Comparison of ENCODE assay signal across 8 cellular contexts in the genomic region with DNA sequence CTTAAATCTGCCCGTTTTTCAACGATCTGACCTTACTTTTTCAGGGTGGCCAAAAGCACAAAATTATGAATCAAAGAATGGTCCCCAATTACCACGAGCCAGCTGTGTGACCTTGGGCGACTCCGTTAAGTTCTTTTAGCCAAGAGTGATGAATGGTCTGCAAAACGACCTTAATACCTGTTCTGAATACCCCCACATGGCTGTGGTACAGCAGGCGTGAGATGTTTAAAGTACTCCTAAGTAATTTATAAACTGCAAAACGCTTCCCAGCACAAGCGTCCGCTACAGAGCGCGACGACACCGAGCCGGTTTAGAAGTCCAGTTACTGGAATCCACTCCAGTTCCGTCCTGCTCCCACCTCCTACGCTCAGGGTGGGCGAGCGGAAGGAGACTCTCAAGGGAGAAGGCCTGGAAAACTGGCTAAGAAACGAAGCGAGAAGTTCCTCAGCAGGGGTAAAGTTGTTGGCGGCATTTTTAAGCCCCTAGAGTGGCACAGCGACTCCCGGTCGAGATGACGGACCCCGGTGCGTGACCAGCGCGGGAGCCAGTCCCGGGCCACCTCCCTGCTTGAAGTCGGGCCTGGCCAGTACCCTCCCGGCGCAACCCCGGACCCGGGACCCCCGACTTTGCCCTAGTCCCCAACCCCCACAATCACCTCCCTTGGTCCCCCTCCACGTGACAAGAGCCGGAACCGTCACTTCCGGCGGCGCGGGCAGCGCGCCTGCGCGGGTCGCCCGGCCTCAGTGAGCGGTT. TPM values are rescaled to one million over a fixed set of nuclear protein-coding genes. Genes with fewer than 3 reads are reported as not detected.
DNase-seq lines count a peak whose midpoint lies in the region; ATAC-seq and TF ChIP-seq lines count a peak whose summit lies in the region.

No MANE protein-coding gene starts in this region.

- H3K27me3 ChIP-seq in RWPE2 (ENCODE audit: insufficient read depth, poor library complexity, severe bottlenecking) (no peaks in the 10 kb centered on the region), stomach (no peaks in the 10 kb centered on the region)

- peak; percentile 55 for TF ChIP-seq EP300 in stomach (IDR thresholded peaks at IDR 0.05)

- TF ChIP-seq CTCF in RWPE2 (IDR thresholded peaks at IDR 0.05; ENCODE audit: poor library complexity, severe bottlenecking) = no peak
- no peak for TF ChIP-seq CTCF in foreskin fibroblast (IDR thresholded peaks at IDR 0.05; ENCODE audit: low read depth, low read length)
- TF ChIP-seq CTCF in neural crest cell (conservative IDR thresholded peaks at IDR 0.05) = no peak
- no peak for TF ChIP-seq CTCF in stomach (IDR thresholded peaks at IDR 0.05)

- H3K9me3 Mint-ChIP-seq in neural crest cell = no peaks in the 10 kb centered on the region

- H3K27me3 Mint-ChIP-seq in neural crest cell (ENCODE audit: low read depth) = no peaks in the 10 kb centered on the region

- H3K4me1 ChIP-seq in RWPE2 (ENCODE audit: insufficient read depth, poor library complexity, severe bottlenecking) = peaks cover 14% of the 10 kb centered on the region
- peaks cover 10 to 40% (median 22%) of the 10 kb centered on the region in 4 donors for H3K4me1 ChIP-seq in stomach

- H3K27ac ChIP-seq in RWPE2 (ENCODE audit: poor library complexity, severe bottlenecking) = peak overlapping the region; percentile 82
- H3K27ac ChIP-seq in stomach = peak overlapping the region; percentile 92 to 100 (median 99)

- H3K4me3 ChIP-seq in RWPE2 (ENCODE audit: severe bottlenecking) (peak overlapping the region; percentile 96), foreskin fibroblast (ENCODE audit: low read depth in 1 of 2, low read length in 2 of 2) (peak overlapping the region; percentile 82 to 89), stomach (peak overlapping the region; percentile 68 to 94 (median 85))

- H3K9me3 ChIP-seq in RWPE2 (ENCODE audit: severe bottlenecking) (no peaks in the 10 kb centered on the region), stomach (no peaks in the 10 kb centered on the region)

- peaks cover 20% of the 10 kb centered on the region for H3K4me1 Mint-ChIP-seq in neural crest cell

- DNase-seq in DMS79 (lab: John Stamatoyannopoulos, UW) = peak; percentile 32
- DNase-seq in HuH-7.5 (ENCODE audit: low spot score) = peak; percentile 68
- DNase-seq in RWPE2 (ENCODE audit: low spot score) = peak; percentile 78
- DNase-seq in activated gamma-delta T cell treated with Interleukin-2 at 50 U/mL for 16 hours = peak; percentile 81
- DNase-seq in foreskin fibroblast = peak; percentile 81 to 93
- DNase-seq in neural crest cell (ENCODE audit: low read depth, low spot score) = peak; percentile 72
- DNase-seq in stomach = peak; percentile 89

- H3K36me3 Mint-ChIP-seq in neural crest cell (ENCODE audit: low read depth) = no peaks in the 10 kb centered on the region

- no peaks in the 10 kb centered on the region for H3K36me3 ChIP-seq in RWPE2 (ENCODE audit: low read depth)
- H3K36me3 ChIP-seq in stomach = no peaks in the 10 kb centered on the region

- no peak for TF ChIP-seq POLR2A in stomach (IDR thresholded peaks at IDR 0.05)

- intact Hi-C loops in stomach (cut with DNase I; ENCODE audit: low total_unique reads) = no loop called here

- H3K27ac Mint-ChIP-seq in neural crest cell (ENCODE audit: unreplicated experiment) = peak overlapping the region; percentile 99

- WGBS in stomach, 5 donors = 0 to 1% (median 0%) methylated on average over 30 to 51 of the region's 51 CpGs

- H3K4me3 Mint-ChIP-seq in neural crest cell = peak overlapping the region; percentile 95

- ATAC-seq in GM21528 (IDR thresholded peaks at IDR 0.05; ENCODE audit: low FRiP score, unreplicated experiment) (peak; percentile 60), RWPE2 (ENCODE audit: low read depth) (peak; percentile 47)

RNA-seq across cellular contexts. Expression of a gene that starts 0.7 kb away (rescaled TPM):
- total RNA-seq in neural crest cell (24.0 and 28.6 TPM in 2 replicates), stomach (10 to 100 TPM in 4 of 5 donors, 1 to 10 TPM in 1; 7.6 to 68.7 (median 29.1) TPM)
- polyA plus RNA-seq in stomach = 1 to 10 TPM; 4.7 to 5.3 (median 4.9) TPM

Comparison
In these comparisons a context has a peak if more than half of its experiments do, and no peak if none do; other contexts are left out.
1. Peak in every context shown above with its lines: DNase-seq, ATAC-seq, H3K4me3 ChIP-seq and H3K27ac ChIP-seq.
2. DNase-seq: peak in every context shown above with its lines; median percentile 89 in stomach; 87 in foreskin fibroblast; 81 in activated gamma-delta T cell treated with Interleukin-2 at 50 U/mL for 16 hours; 78 in RWPE2; 72 in neural crest cell; 68 in HuH-7.5; 32 in DMS79.